Comparison of ENCODE assay signal across 8 cellular contexts in the genomic region with DNA sequence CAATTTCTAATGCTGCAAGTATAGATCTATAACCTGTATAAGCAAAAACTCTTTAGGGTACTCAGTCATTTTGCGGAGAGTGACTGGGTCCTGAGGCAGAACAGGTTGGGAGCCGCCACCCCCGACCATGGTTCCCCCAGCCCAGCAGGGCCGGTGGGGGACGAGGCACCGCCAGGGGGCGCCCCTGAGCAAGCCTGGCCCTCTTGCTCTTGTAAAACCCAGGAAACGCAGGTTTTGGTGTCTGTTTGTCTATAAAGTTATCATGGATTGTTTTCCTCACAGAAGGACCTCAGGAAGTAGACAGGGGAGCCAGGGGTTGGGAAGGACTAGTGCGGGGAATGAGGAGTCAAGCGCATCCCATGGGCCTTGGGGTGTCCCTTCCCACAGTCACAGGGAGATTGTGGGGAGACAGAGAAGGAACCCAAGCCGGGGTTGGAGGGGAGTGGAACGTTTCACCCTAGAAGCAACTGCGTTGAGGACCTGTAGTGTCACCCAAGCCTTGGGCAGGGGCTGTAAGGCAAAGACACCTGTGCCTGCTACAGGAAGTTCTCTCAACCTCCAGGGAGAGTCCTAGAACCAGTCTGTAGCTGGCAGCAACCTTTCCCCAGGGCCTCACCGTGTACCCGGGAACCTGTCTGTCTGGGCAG. TPM values are rescaled to one million over a fixed set of nuclear protein-coding genes. Genes with fewer than 3 reads are reported as not detected.
DNase-seq lines count a peak whose midpoint lies in the region; ATAC-seq and TF ChIP-seq lines count a peak whose summit lies in the region.

No MANE protein-coding gene starts in this region.

- H3K4me2 ChIP-seq in SU-DHL-6 (ENCODE audit: low read depth, low read length, poor library complexity, severe bottlenecking): no peak overlapping the region

- intact Hi-C loops in left cardiac atrium (cut with DNase I): loop anchor here (1.0 to 10.0 kb wide), 2 partner anchors 121 to 127 kb away; no protein-coding TSS in a partner anchor

- no peak overlapping the region for H2AFZ ChIP-seq in SU-DHL-6 (ENCODE audit: low read depth, low read length, severe bottlenecking)

- no peaks in the 10 kb centered on the region for H3F3A ChIP-seq in SU-DHL-6 (ENCODE audit: insufficient read depth)

- no peaks in the 10 kb centered on the region for H4K20me1 ChIP-seq in SU-DHL-6 (ENCODE audit: low read depth, low read length)

- no peaks in the 10 kb centered on the region for H3K9me3 ChIP-seq in SU-DHL-6 (ENCODE audit: insufficient read depth, low read length)

- no peak overlapping the region for H3K4me3 ChIP-seq in SU-DHL-6 (ENCODE audit: insufficient read depth, low read length, poor library complexity, severe bottlenecking)

- H3K36me3 ChIP-seq in SU-DHL-6 (ENCODE audit: low read length): no peaks in the 10 kb centered on the region

- TF ChIP-seq CTCF in AG09319 (IDR thresholded peaks at IDR 0.05; ENCODE audit: low read depth, low read length) (no peak; the same call in none of the 2 replicates), GM20000 (IDR thresholded peaks at IDR 0.05; ENCODE audit: extremely low read depth, missing control alignments) (peak; percentile 96), SU-DHL-6 (IDR thresholded peaks at IDR 0.05; ENCODE audit: insufficient read depth, low read length, poor library complexity, severe bottlenecking) (peak; percentile 98)

- no peak overlapping the region for H3K27ac ChIP-seq in SU-DHL-6 (ENCODE audit: low read depth, low read length)

- H3K9me2 ChIP-seq in SU-DHL-6 (replicated peaks; ENCODE audit: insufficient read depth, low read length): no peaks in the 10 kb centered on the region

- no peaks in the 10 kb centered on the region for H3K27me3 ChIP-seq in SU-DHL-6 (ENCODE audit: low read length)

- H3K9ac ChIP-seq in SU-DHL-6 (ENCODE audit: low read length): no peak overlapping the region

- peak; percentile 10 for DNase-seq in AG09319 (ENCODE audit: extremely low read depth, low read depth)
- DNase-seq in GM20000 (ENCODE audit: low spot score): peak; percentile 91
- peak; percentile 86 for DNase-seq in activated naive CD4-positive, alpha-beta T cell treated with anti-CD3 and anti-CD28 coated beads, Interleukin-2, amount 50 U/mL, for 16 hours
- DNase-seq in left cardiac atrium: peak; percentile 55
- DNase-seq in stimulated activated CD4-positive, alpha-beta T cell treated with anti-CD3 and anti-CD28 coated beads, Interleukin-12 subunit alpha, Interleukin-12 subunit beta, amount 100 ng/mL, for 24 hours (ENCODE audit: low read depth in 2 of 2): peak; percentile 68 to 87
- no peak for DNase-seq in NCI-H510A (lab: John Stamatoyannopoulos, UW)

- ATAC-seq in left cardiac atrium: peak in 1 of 2 donors; percentile 57
- no peak for ATAC-seq in GM18870 (IDR thresholded peaks at IDR 0.05; ENCODE audit: unreplicated experiment)

- H3K79me2 ChIP-seq in SU-DHL-6 (ENCODE audit: insufficient read depth, low read length): no peaks in the 10 kb centered on the region

RNA-seq across cellular contexts. Expression of gene KCTD17, which starts 26.4 kb away (rescaled TPM):
- 10 to 100 TPM; 27.7 to 50.6 TPM for total RNA-seq in left cardiac atrium

RNA-seq across cellular contexts. Expression of gene TMPRSS6, which starts 31.6 kb away (rescaled TPM):
- total RNA-seq in left cardiac atrium: not detected

RNA-seq across cellular contexts. Expression of gene MPST, which starts 58.4 kb away (rescaled TPM):
- total RNA-seq in left cardiac atrium: 10 to 100 TPM; 48.2 to 51.2 TPM

RNA-seq across cellular contexts. Expression of gene TST, which starts 58.7 kb away (rescaled TPM):
- 10 to 100 TPM; 33.3 to 35.5 TPM for total RNA-seq in left cardiac atrium
